ENCODE assay signal across 15 cellular contexts in the genomic region with DNA sequence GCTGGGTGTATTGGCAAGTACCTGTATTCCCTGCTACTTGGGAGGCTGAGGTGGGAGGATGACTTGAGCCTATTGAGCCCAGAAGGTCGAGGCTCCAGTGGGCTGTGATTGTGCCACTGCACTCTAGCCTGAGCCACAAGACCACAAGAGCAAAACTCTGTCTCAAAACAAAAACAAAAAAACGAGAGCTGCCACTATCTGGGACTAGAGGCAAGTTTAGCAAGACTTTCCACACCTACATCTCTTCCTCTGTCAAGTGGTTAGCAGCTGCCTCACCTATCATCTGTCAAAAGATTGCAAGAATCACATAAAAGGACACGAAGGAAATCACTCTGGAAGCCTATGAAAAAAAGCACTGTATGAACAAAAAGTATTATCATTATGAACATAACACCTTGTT. TPM values are rescaled to one million over a fixed set of nuclear protein-coding genes. Genes with fewer than 3 reads are reported as not detected.
DNase-seq lines count a peak whose midpoint lies in the region; ATAC-seq and TF ChIP-seq lines count a peak whose summit lies in the region.
"Had no signal": no experiment of that assay in that cellular context is flagged by ENCODE, and none has a peak within 500 bp of the region (broad histone marks: within the 10 kb centered on the region; RNA-seq: fewer than 3 reads in every experiment).

No MANE protein-coding gene starts in this region.

- DNase-seq in activated naive CD4-positive, alpha-beta T cell treated with anti-CD3 and anti-CD28 coated beads, Interleukin-2, amount 50 U/mL, for 72 hours (ENCODE audit: low spot score in 2 of 2): no peak
- DNase-seq in activated naive CD4-positive, alpha-beta T cell treated with anti-CD3 and anti-CD28 coated beads, Interleukin-2, amount 50 U/mL, for 16 hours: no peak
- peak in 1 of 34 experiments; percentile 11 for DNase-seq in T-cell
- DNase-seq in immature natural killer cell: peak; percentile 38 to 53 (median 44)
- DNase-seq in osteocyte (ENCODE audit: extremely low spot score, unreplicated experiment): no peak
- DNase-seq: DMS153, KBM-7, NCI-H1048, NCI-H146, NCI-H2227 treated with DMSO at 0.1 percent for 48 hours, NCI-H526, PC-3 had no signal

- POLR2A ChIA-PET in T-cell (lab: Charles Lee): interaction anchor here in 1 of 2 donors (0.5 kb wide), 1 partner anchor 1240 kb away, joined by 5 read pairs; no protein-coding TSS in a partner anchor

- H3K9me3 Mint-ChIP-seq in activated naive CD4-positive, alpha-beta T cell treated with anti-CD3 and anti-CD28 coated beads, Interleukin-2, amount 50 U/mL, for 72 hours: no peaks in the 10 kb centered on the region
- H3K9me3 Mint-ChIP-seq in T-cell (no peaks in the 10 kb centered on the region), immature natural killer cell (no peaks in the 10 kb centered on the region), osteocyte (ENCODE audit: unreplicated experiment) (no peaks in the 10 kb centered on the region)

- H3K36me3 Mint-ChIP-seq in activated naive CD4-positive, alpha-beta T cell treated with anti-CD3 and anti-CD28 coated beads, Interleukin-2, amount 50 U/mL, for 72 hours: peaks cover 12 to 21% of the 10 kb centered on the region in 2 donors
- H3K36me3 Mint-ChIP-seq in T-cell (peaks cover 20% of the 10 kb centered on the region), immature natural killer cell (peaks cover 0 to 20% (median 4%) of the 10 kb centered on the region in 3 donors), osteocyte (ENCODE audit: unreplicated experiment) (peaks cover 8% of the 10 kb centered on the region)

- H3K4me1 Mint-ChIP-seq in T-cell (peaks cover 22 to 31% (median 30%) of the 10 kb centered on the region in 3 donors), immature natural killer cell (peaks cover 52 to 80% of the 10 kb centered on the region in 2 donors), osteocyte (ENCODE audit: unreplicated experiment) (peaks cover 43% of the 10 kb centered on the region)

- H3K4me3 Mint-ChIP-seq in T-cell (peak overlapping the region in 1 of 3 donors; percentile 27), immature natural killer cell (peak overlapping the region; percentile 32 to 63 (median 44)), osteocyte (ENCODE audit: unreplicated experiment) (no peak overlapping the region)

- CTCF ChIA-PET in T-cell (lab: Charles Lee): interaction anchor here in 1 of 2 donors (1.5 kb wide), 1 partner anchor 14 kb away, joined by 4 read pairs; no protein-coding TSS in a partner anchor

- no peak for TF ChIP-seq CTCF in osteocyte (IDR thresholded peaks at IDR 0.05)

- H3K27me3 Mint-ChIP-seq in T-cell (no peaks in the 10 kb centered on the region), immature natural killer cell (ENCODE audit: low read depth in 3 of 3) (peaks cover 0 to 2% (median 1%) of the 10 kb centered on the region in 3 donors), osteocyte (ENCODE audit: unreplicated experiment) (no peaks in the 10 kb centered on the region)

- H3K27ac Mint-ChIP-seq in activated naive CD4-positive, alpha-beta T cell treated with anti-CD3 and anti-CD28 coated beads, Interleukin-2, amount 50 U/mL, for 72 hours: peak overlapping the region; percentile 38 to 89
- peak overlapping the region; percentile 15 to 75 for H3K27ac Mint-ChIP-seq in T-cell
- peak overlapping the region; percentile 44 to 83 (median 74) for H3K27ac Mint-ChIP-seq in immature natural killer cell
- no peak overlapping the region for H3K27ac Mint-ChIP-seq in osteocyte (ENCODE audit: unreplicated experiment)

- peak; percentile 40 to 91 for ATAC-seq in activated naive CD4-positive, alpha-beta T cell treated with anti-CD3 and anti-CD28 coated beads, Interleukin-2, amount 50 U/mL, for 72 hours
- ATAC-seq in T-cell (replicated peaks in 1 of 4): peak in 3 of 4 experiments; percentile 11 to 78 (median 68)
- no peak for ATAC-seq in GM19023 (IDR thresholded peaks at IDR 0.05; ENCODE audit: unreplicated experiment)
- ATAC-seq in GM18498 (IDR thresholded peaks at IDR 0.05; ENCODE audit: unreplicated experiment): no peak
- ATAC-seq: PC-3, Right ventricle myocardium inferior had no signal

RNA-seq across cellular contexts. Expression of gene RIOK3, which starts 55.2 kb away (rescaled TPM):
- total RNA-seq in activated naive CD4-positive, alpha-beta T cell treated with anti-CD3 and anti-CD28 coated beads, Interleukin-2, amount 50 U/mL, for 72 hours: 10 to 100 TPM; 69.8 to 72.8 TPM
- total RNA-seq in T-cell (10 to 100 TPM; 63.1 to 99.2 (median 65.3) TPM), osteocyte (54.7 and 55.7 TPM in 2 replicates)
- polyA plus RNA-seq in immature natural killer cell: 10 to 100 TPM; 48.6 to 79.3 (median 72.8) TPM

Comparison
In these comparisons a context has a peak if more than half of its experiments do, and no peak if none do; other contexts are left out.
1. ATAC-seq: peak in activated naive CD4-positive, alpha-beta T cell treated with anti-CD3 and anti-CD28 coated beads, Interleukin-2, amount 50 U/mL, for 72 hours (2 of 2) and T-cell (3 of 4); none in GM19023 (single experiment) and GM18498 (single experiment).
2. DNase-seq: peak in immature natural killer cell (3 of 3); none in activated naive CD4-positive, alpha-beta T cell treated with anti-CD3 and anti-CD28 coated beads, Interleukin-2, amount 50 U/mL, for 72 hours (0 of 2), activated naive CD4-positive, alpha-beta T cell treated with anti-CD3 and anti-CD28 coated beads, Interleukin-2, amount 50 U/mL, for 16 hours (single experiment) and osteocyte (single experiment).